ENCODE assay signal across 1 cellular context in genomic region chr3:47475570-47476329, GRCh38.
TF ChIP-seq lines count a peak whose summit lies in the region.

Gene SCAP (minus strand): TSS chr3:47475941. CDS start chr3:47442993, 32,948 bp downstream.

TF ChIP-seq in K562, 482 proteins besides CTCF, POLR2A, EP300 and RAD21 (continued from another document and continues in another):
- TF ChIP-seq, protein P1, sequence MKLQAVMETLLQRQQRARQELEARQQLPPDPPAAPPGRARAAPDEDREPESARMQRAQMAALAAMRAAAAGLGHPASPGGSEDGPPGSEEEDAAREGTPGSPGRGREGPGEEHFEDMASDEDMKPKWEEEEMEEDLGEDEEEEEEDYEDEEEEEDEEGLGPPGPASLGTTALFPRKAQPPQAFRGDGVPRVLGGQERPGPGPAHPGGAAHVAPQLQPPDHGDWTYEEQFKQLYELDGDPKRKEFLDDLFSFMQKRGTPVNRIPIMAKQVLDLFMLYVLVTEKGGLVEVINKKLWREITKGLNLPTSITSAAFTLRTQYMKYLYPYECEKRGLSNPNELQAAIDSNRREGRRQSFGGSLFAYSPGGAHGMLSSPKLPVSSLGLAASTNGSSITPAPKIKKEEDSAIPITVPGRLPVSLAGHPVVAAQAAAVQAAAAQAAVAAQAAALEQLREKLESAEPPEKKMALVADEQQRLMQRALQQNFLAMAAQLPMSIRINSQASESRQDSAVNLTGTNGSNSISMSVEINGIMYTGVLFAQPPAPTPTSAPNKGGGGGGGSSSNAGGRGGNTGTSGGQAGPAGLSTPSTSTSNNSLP (IDR thresholded peaks at IDR 0.05; ENCODE audit: borderline replicate concordance, low read depth, low read length): no peak
- TF ChIP-seq PRDM10 (IDR thresholded peaks at IDR 0.05; ENCODE audit: partially characterized antibody): no peak
- peak; percentile 100 for TF ChIP-seq NR2C2 (CRISPR knock-in tag; IDR thresholded peaks at IDR 0.05)
- TF ChIP-seq NR2C2 (tag; IDR thresholded peaks at IDR 0.05): peak; percentile 100
- TF ChIP-seq MYC (IDR thresholded peaks at IDR 0.05; ENCODE audit: low read depth, low read length): peak; percentile 99
- TF ChIP-seq MYC (CRISPR knock-in tag; IDR thresholded peaks at IDR 0.05; ENCODE audit: borderline replicate concordance, low read depth): peak; percentile 80
- peak; percentile 94 for TF ChIP-seq SAP30 (IDR thresholded peaks at IDR 0.05; ENCODE audit: borderline replicate concordance, insufficient read depth, low read depth, low read length, poor library complexity, severe bottlenecking)
- no peak for TF ChIP-seq ZNF717 (CRISPR knock-in tag; IDR thresholded peaks at IDR 0.05)
- no peak for TF ChIP-seq ZNF699 (CRISPR knock-in tag; IDR thresholded peaks at IDR 0.05; ENCODE audit: insufficient replicate concordance)
- TF ChIP-seq DIDO1 (tag; IDR thresholded peaks at IDR 0.05; ENCODE audit: low read depth): peak; percentile 92
- TF ChIP-seq DLX4 (CRISPR knock-in tag; IDR thresholded peaks at IDR 0.05): no peak
- 0 out of 2 replicates have a peak, but pooled peaks have one; percentile 52 for TF ChIP-seq RNF2 (IDR thresholded peaks at IDR 0.05)
- no peak for TF ChIP-seq CEBPB (tag; IDR thresholded peaks at IDR 0.05)
- no peak for TF ChIP-seq ETV6 (IDR thresholded peaks at IDR 0.05; ENCODE audit: borderline replicate concordance in 1 of 2, low read depth in 2 of 2, low read length in 1 of 2)
- TF ChIP-seq ETV6 (CRISPR knock-in tag; IDR thresholded peaks at IDR 0.05; ENCODE audit: borderline replicate concordance): no peak
- no peak for TF ChIP-seq HSF4 (CRISPR knock-in tag; IDR thresholded peaks at IDR 0.05; ENCODE audit: borderline replicate concordance)
- peak; percentile 97 to 98 for TF ChIP-seq NRF1 (conservative IDR thresholded peaks at IDR 0.05 in 1 of 2, IDR thresholded peaks at IDR 0.05 in 1 of 2)
- TF ChIP-seq MCM5 (IDR thresholded peaks at IDR 0.05; ENCODE audit: low read depth): no peak
- TF ChIP-seq ZNF239 (CRISPR knock-in tag; IDR thresholded peaks at IDR 0.05): no peak
- no peak for TF ChIP-seq ZNF384 (IDR thresholded peaks at IDR 0.05; ENCODE audit: low read depth, low read length)
- TF ChIP-seq ZFP30 (CRISPR knock-in tag; IDR thresholded peaks at IDR 0.05; ENCODE audit: borderline replicate concordance): no peak
- TF ChIP-seq, protein P2, sequence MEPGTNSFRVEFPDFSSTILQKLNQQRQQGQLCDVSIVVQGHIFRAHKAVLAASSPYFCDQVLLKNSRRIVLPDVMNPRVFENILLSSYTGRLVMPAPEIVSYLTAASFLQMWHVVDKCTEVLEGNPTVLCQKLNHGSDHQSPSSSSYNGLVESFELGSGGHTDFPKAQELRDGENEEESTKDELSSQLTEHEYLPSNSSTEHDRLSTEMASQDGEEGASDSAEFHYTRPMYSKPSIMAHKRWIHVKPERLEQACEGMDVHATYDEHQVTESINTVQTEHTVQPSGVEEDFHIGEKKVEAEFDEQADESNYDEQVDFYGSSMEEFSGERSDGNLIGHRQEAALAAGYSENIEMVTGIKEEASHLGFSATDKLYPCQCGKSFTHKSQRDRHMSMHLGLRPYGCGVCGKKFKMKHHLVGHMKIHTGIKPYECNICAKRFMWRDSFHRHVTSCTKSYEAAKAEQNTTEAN (CRISPR knock-in tag; IDR thresholded peaks at IDR 0.05): no peak; the same call in 1 of the 2 replicates
- TF ChIP-seq MEIS2 (IDR thresholded peaks at IDR 0.05; ENCODE audit: partially characterized antibody): peak; percentile 88
- TF ChIP-seq, protein P3, sequence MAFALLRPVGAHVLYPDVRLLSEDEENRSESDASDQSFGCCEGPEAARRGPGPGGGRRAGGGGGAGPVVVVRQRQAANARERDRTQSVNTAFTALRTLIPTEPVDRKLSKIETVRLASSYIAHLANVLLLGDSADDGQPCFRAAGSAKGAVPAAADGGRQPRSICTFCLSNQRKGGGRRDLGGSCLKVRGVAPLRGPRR (CRISPR knock-in tag; IDR thresholded peaks at IDR 0.05): no peak
- no peak for TF ChIP-seq POLR3A (IDR thresholded peaks at IDR 0.05; ENCODE audit: borderline replicate concordance, extremely low read depth, insufficient read depth, insufficient read length)
- no peak for TF ChIP-seq BRCA1 (IDR thresholded peaks at IDR 0.05)
- peak; percentile 61; the same call in 1 of the 2 replicates for TF ChIP-seq BRCA1 (CRISPR knock-in tag; IDR thresholded peaks at IDR 0.05)
- TF ChIP-seq TGIF2 (CRISPR knock-in tag; IDR thresholded peaks at IDR 0.05): no peak
- TF ChIP-seq CTCFL (IDR thresholded peaks at IDR 0.05; ENCODE audit: borderline replicate concordance, insufficient read depth, low read depth, low read length, poor library complexity, severe bottlenecking): no peak
- peak in 1 of 2 experiments; percentile 29; a peak in 1 of 4 replicates for TF ChIP-seq TRIM24 (IDR thresholded peaks at IDR 0.05)
- TF ChIP-seq, protein P4, sequence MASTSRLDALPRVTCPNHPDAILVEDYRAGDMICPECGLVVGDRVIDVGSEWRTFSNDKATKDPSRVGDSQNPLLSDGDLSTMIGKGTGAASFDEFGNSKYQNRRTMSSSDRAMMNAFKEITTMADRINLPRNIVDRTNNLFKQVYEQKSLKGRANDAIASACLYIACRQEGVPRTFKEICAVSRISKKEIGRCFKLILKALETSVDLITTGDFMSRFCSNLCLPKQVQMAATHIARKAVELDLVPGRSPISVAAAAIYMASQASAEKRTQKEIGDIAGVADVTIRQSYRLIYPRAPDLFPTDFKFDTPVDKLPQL (IDR thresholded peaks at IDR 0.05; ENCODE audit: extremely low read depth, insufficient read length): no peak
- no peak for TF ChIP-seq KLF10 (CRISPR knock-in tag; IDR thresholded peaks at IDR 0.05)
- TF ChIP-seq ZBED1 (IDR thresholded peaks at IDR 0.05): no peak
- 0 out of 2 replicates have a peak, but pooled peaks have one; percentile 14 for TF ChIP-seq HES1 (IDR thresholded peaks at IDR 0.05; ENCODE audit: low read depth)
- TF ChIP-seq LEF1 (IDR thresholded peaks at IDR 0.05): peak; percentile 91
- TF ChIP-seq ELF4 (CRISPR knock-in tag; IDR thresholded peaks at IDR 0.05): peak; percentile 32; the same call in 1 of the 2 replicates
- TF ChIP-seq ZNF695 (CRISPR knock-in tag; IDR thresholded peaks at IDR 0.05): 0 out of 2 replicates have a peak, but pooled peaks have one; percentile 51
- no peak for TF ChIP-seq SIRT6 (IDR thresholded peaks at IDR 0.05; ENCODE audit: low read depth, low read length)
- no peak for TF ChIP-seq ZNF57 (CRISPR knock-in tag; IDR thresholded peaks at IDR 0.05)
- 0 out of 2 replicates have a peak, but pooled peaks have one; percentile 12 for TF ChIP-seq DPF2 (IDR thresholded peaks at IDR 0.05)
- no peak for TF ChIP-seq ZNF324 (CRISPR knock-in tag; IDR thresholded peaks at IDR 0.05)
- TF ChIP-seq ID3 (CRISPR knock-in tag; IDR thresholded peaks at IDR 0.05): no peak
- peak; percentile 94 for TF ChIP-seq ID3 (tag; IDR thresholded peaks at IDR 0.05)
- TF ChIP-seq HDAC1 (IDR thresholded peaks at IDR 0.05): peak in 1 of 2 experiments; percentile 94; a peak in 2 of 4 replicates
- TF ChIP-seq SNRNP70 (optimal IDR thresholded peaks at IDR 0.05; ENCODE audit: low read depth, low read length): no peak
- peak; percentile 69 for TF ChIP-seq JUND (IDR thresholded peaks at IDR 0.05; ENCODE audit: borderline replicate concordance, low read depth, low read length)
- peak; percentile 63; the same call in 1 of the 3 replicates for TF ChIP-seq JUND (tag; IDR thresholded peaks at IDR 0.05; ENCODE audit: borderline replicate concordance, low read depth, low read length)
- TF ChIP-seq TAF1 (IDR thresholded peaks at IDR 0.05; ENCODE audit: control insufficient read depth, extremely low read depth, insufficient read depth, low read length, severe bottlenecking): peak; percentile 52
- no peak for TF ChIP-seq ZNF449 (CRISPR knock-in tag; IDR thresholded peaks at IDR 0.05)
- no peak for TF ChIP-seq SFPQ (IDR thresholded peaks at IDR 0.05; ENCODE audit: low read depth, low read length)
- TF ChIP-seq NR1H2 (CRISPR knock-in tag; IDR thresholded peaks at IDR 0.05): 0 out of 2 replicates have a peak, but pooled peaks have one; percentile 22
- 0 out of 2 replicates have a peak, but pooled peaks have one; percentile 47 for TF ChIP-seq ZNF444 (CRISPR knock-in tag; IDR thresholded peaks at IDR 0.05)
- peak; percentile 93 for TF ChIP-seq SMAD4 (CRISPR knock-in tag; conservative IDR thresholded peaks at IDR 0.05)
- TF ChIP-seq DNMT1 (IDR thresholded peaks at IDR 0.05): 0 out of 2 replicates have a peak, but pooled peaks have one; percentile 73
- 0 out of 2 replicates have a peak, but pooled peaks have one; percentile 63 for TF ChIP-seq MEF2D (tag; conservative IDR thresholded peaks at IDR 0.05; ENCODE audit: low read depth)
- peak in 1 of 2 experiments; percentile 58; a peak in 1 of 4 replicates for TF ChIP-seq FOXA3 (CRISPR knock-in tag; conservative IDR thresholded peaks at IDR 0.05 in 1 of 2, IDR thresholded peaks at IDR 0.05 in 1 of 2)
